Comparison of ENCODE assay signal across 8 cellular contexts in the genomic region with DNA sequence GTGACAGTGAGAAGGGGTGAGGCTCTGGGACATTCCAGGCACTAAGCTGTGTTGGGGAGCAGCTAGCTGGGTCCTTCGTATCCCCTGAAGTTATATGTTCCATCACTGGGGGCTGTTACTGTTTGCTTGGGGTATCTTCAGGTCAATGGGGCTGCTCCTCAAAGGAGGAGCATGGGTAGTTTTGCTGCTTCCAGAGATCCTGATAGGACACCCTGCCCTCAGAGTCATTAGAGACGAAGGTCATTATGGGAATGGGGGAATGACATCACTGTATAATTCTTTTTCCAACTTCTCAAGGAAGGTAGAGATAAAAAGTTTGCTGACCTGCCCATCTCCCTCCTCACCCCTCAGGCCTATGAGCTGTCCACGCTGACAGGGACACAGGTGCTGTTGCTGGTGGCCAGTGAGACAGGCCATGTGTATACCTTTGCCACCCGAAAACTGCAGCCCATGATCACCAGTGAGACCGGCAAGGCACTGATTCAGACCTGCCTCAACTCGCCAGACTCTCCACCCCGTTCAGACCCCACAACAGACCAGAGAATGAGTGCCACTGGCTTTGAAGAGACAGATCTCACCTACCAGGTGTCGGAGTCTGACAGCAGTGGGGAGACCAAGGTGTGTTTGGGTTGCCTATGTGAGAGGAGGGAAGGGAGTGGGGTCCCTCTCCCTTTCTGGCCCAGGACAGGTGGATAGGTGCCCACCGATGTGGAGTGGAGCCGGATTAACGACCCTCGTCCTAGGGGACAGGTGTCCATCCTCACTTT. TPM values are rescaled to one million over a fixed set of nuclear protein-coding genes. Genes with fewer than 3 reads are reported as not detected.
DNase-seq lines count a peak whose midpoint lies in the region; ATAC-seq, FAIRE-seq and TF ChIP-seq lines count a peak whose summit lies in the region.

No MANE protein-coding gene starts in this region.

- H3K4me3 ChIP-seq in adrenal gland: peak overlapping the region in 1 of 4 donors; percentile 96
- peak overlapping the region; percentile 95 to 97 (median 95) for H3K4me3 ChIP-seq in HepG2 (replicated peaks in 1 of 3; ENCODE audit: insufficient read depth in 1 of 3, low read depth in 2 of 3, low read length in 3 of 3)
- peak overlapping the region; percentile 80 to 82 for H3K4me3 ChIP-seq in tibial artery

- H3K4me1 Mint-ChIP-seq in activated T-cell treated with anti-CD3 and anti-CD28 coated beads, Interleukin-2, amount 50 U/mL, for 72 hours (ENCODE audit: low read depth): peaks cover 49% of the 10 kb centered on the region

- in situ Hi-C loops in HepG2 (cut with HindIII; ENCODE audit: extremely low pct_ligation_motif_present, low pct_unique_long_range_greater_than_20kb): no loop called here

- POLR2A ChIA-PET in HepG2 (lab: Yijun Ruan, JAX): interaction anchor here (1.0 to 1.9 kb wide), 21 partner anchors 9 to 456 kb away, joined by 3 to 13 read pairs (median 5); partner anchors contain the start of genes ABCC10, CUL7, CUL9 and DNPH1

- TF ChIP-seq CTCF in adrenal gland (IDR thresholded peaks at IDR 0.05): no peak
- no peak for TF ChIP-seq CTCF in HepG2 (CRISPR knock-in tag; IDR thresholded peaks at IDR 0.05)
- TF ChIP-seq CTCF in tibial artery (IDR thresholded peaks at IDR 0.05): no peak

- CTCF ChIA-PET in HepG2 (lab: Yijun Ruan, JAX; ENCODE audit: low intra/inter-chr PET ratio, low total read pairs): no interaction called here

- H3K27ac Mint-ChIP-seq in activated T-cell treated with anti-CD3 and anti-CD28 coated beads, Interleukin-2, amount 50 U/mL, for 72 hours: peak overlapping the region; percentile 70

- H3K27ac ChIP-seq in adrenal gland: peak overlapping the region; percentile 78 to 96 (median 89)
- H3K27ac ChIP-seq in HepG2 (ENCODE audit: extremely low read length, insufficient read depth, low read length): peak overlapping the region; percentile 57
- H3K27ac ChIP-seq in tibial artery: peak overlapping the region; percentile 92 to 96

- no peak for ATAC-seq in activated T-cell treated with anti-CD3 and anti-CD28 coated beads, Interleukin-2, amount 50 U/mL, for 72 hours (replicated peaks in 1 of 2)
- ATAC-seq in HepG2 (no peak), GM21447 (IDR thresholded peaks at IDR 0.05; ENCODE audit: unreplicated experiment) (no peak), esophagus mucosa (no peak)

- no peaks in the 10 kb centered on the region for H3K27me3 Mint-ChIP-seq in activated T-cell treated with anti-CD3 and anti-CD28 coated beads, Interleukin-2, amount 50 U/mL, for 72 hours (ENCODE audit: low read depth)

- DNase-seq in activated T-cell treated with anti-CD3 and anti-CD28 coated beads, Interleukin-2, amount 50 U/mL, for 72 hours: peak in 1 of 2 donors; percentile 29
- DNase-seq in activated T-cell treated with anti-CD3 and anti-CD28 coated beads, Interleukin-2, amount 50 U/mL, for 1 hour: no peak
- DNase-seq in adrenal gland: peak in 4 of 7 donors; percentile 24 to 61 (median 41)
- no peak for DNase-seq in HepG2 (ENCODE audit: low spot score)
- no peak for DNase-seq in tibial artery
- no peak for DNase-seq in SHP77 treated with DMSO at 0.1 percent for 48 hours (lab: John Stamatoyannopoulos, UW)

- 47 to 63% (median 50%) methylated on average over 10 to 12 of the region's 12 CpGs for WGBS in adrenal gland, 4 donors
- WGBS in HepG2 (ENCODE audit: low lambda C conversion rate): 88% methylated on average over 7 of the region's 12 CpGs

- peak overlapping the region; percentile 89 to 94 for H3K4me3 Mint-ChIP-seq in activated T-cell treated with anti-CD3 and anti-CD28 coated beads, Interleukin-2, amount 50 U/mL, for 72 hours

- no peak for TF ChIP-seq RAD21 in HepG2 (CRISPR knock-in tag; IDR thresholded peaks at IDR 0.05)

- H2AFZ ChIP-seq in HepG2 (ENCODE audit: low read length): no peak overlapping the region

- peak overlapping the region; percentile 96 for H3K9ac ChIP-seq in HepG2 (ENCODE audit: insufficient read depth, low read depth, low read length)

- peaks cover 36% of the 10 kb centered on the region for H3K79me2 ChIP-seq in HepG2 (ENCODE audit: insufficient read depth, low read length)

- H3K27me3 ChIP-seq in adrenal gland (no peaks in the 10 kb centered on the region), HepG2 (ENCODE audit: control insufficient read depth in 1 of 2, insufficient read depth in 2 of 2, low read length in 2 of 2) (no peaks in the 10 kb centered on the region; a peak in 1 of 5 replicates), tibial artery (no peaks in the 10 kb centered on the region)

- no peak for TF ChIP-seq POLR2A in adrenal gland (IDR thresholded peaks at IDR 0.05)
- peak in 1 of 2 experiments; percentile 56; a peak in 2 of 4 replicates for TF ChIP-seq POLR2A in HepG2 (IDR thresholded peaks at IDR 0.05; ENCODE audit: insufficient read depth in 1 of 2, low read depth in 2 of 2, low read length in 2 of 2)

- H3K36me3 ChIP-seq in adrenal gland (replicated peaks in 1 of 2) (peaks cover 0 to 40% of the 10 kb centered on the region in 2 donors), HepG2 (replicated peaks in 1 of 2; ENCODE audit: control insufficient read depth in 1 of 2, insufficient read depth in 2 of 2, low read length in 2 of 2) (peaks cover 20 to 32% of the 10 kb centered on the region in 2 experiments), tibial artery (peaks cover 26 to 34% (median 33%) of the 10 kb centered on the region in 3 donors)

- BruUV-seq in HepG2 (replicated peaks; lab: Mats Ljungman, UMichigan): no TSS peak

- TF ChIP-seq EP300 in HepG2 (IDR thresholded peaks at IDR 0.05; ENCODE audit: low read depth in 2 of 2, low read length in 2 of 2) (no peak), HepG2 (CRISPR knock-in tag; IDR thresholded peaks at IDR 0.05; ENCODE audit: borderline replicate concordance) (no peak)

- H3K9me3 ChIP-seq in adrenal gland (replicated peaks in 1 of 3): no peaks in the 10 kb centered on the region
- no peaks in the 10 kb centered on the region for H3K9me3 ChIP-seq in HepG2 (ENCODE audit: low read length)
- H3K9me3 ChIP-seq in tibial artery: no peaks in the 10 kb centered on the region

- peaks cover 32% of the 10 kb centered on the region for H4K20me1 ChIP-seq in HepG2 (ENCODE audit: insufficient read depth, low read length)

- peak overlapping the region; percentile 95 for H3K4me2 ChIP-seq in HepG2 (ENCODE audit: low read depth, low read length)

- H3K4me1 ChIP-seq in adrenal gland (replicated peaks in 1 of 2) (peaks cover 27 to 39% of the 10 kb centered on the region in 2 donors), HepG2 (ENCODE audit: insufficient read depth, low read length) (peaks cover 37% of the 10 kb centered on the region), tibial artery (peaks cover 0 to 41% (median 32%) of the 10 kb centered on the region in 4 donors)

- no peak for FAIRE-seq in HepG2 (lab: Jason Lieb, UNC)

- H3K36me3 Mint-ChIP-seq in activated T-cell treated with anti-CD3 and anti-CD28 coated beads, Interleukin-2, amount 50 U/mL, for 72 hours (ENCODE audit: insufficient read depth in 2 of 2): peaks cover 9 to 29% of the 10 kb centered on the region in 2 donors

- no peaks in the 10 kb centered on the region for H3K9me3 Mint-ChIP-seq in activated T-cell treated with anti-CD3 and anti-CD28 coated beads, Interleukin-2, amount 50 U/mL, for 72 hours

- intact Hi-C loops in adrenal gland (cut with DNase I): no loop called here
- intact Hi-C loops in HepG2 (cut with micrococcal nuclease; ENCODE audit: unreplicated experiment): loop anchor here (1.0 to 5.0 kb wide), 3 partner anchors 9 to 454 kb away; partner anchors contain the start of genes CUL9, DNPH1 and GTPBP2
- intact Hi-C loops in tibial artery (cut with DNase I; ENCODE audit: low total_unique reads): no loop called here

RNA-seq across cellular contexts. Expression of gene SRF, which starts 2.6 kb away (rescaled TPM):
- 10 to 100 TPM; 44.2 to 46.1 TPM for total RNA-seq in activated T-cell treated with anti-CD3 and anti-CD28 coated beads, Interleukin-2, amount 50 U/mL, for 72 hours
- total RNA-seq in adrenal gland: 10 to 100 TPM; 21.7 to 30.9 (median 25.4) TPM
- polyA plus RNA-seq in adrenal gland: 10 to 100 TPM; 12.6 to 23.3 (median 22.4) TPM
- total RNA-seq in HepG2 (2016; rRNA removed; fragmentation: Illumina TruSeq; extraction: Trizol): 21.0 and 25.5 TPM in 2 replicates
- 4.5 and 4.8 TPM in 2 replicates for total RNA-seq in HepG2 (2016; cell fraction: cytosol; rRNA removed; fragmentation: Illumina TruSeq; extraction: Trizol; ENCODE audit: low read depth)
- total RNA-seq in HepG2 (2016; cell fraction: insoluble cytoplasmic fraction; rRNA removed; fragmentation: Illumina TruSeq; extraction: Trizol): 19.0 and 26.0 TPM in 2 replicates
- 20.6 and 21.0 TPM in 2 replicates for total RNA-seq in HepG2 (2016; cell fraction: membrane; rRNA removed; fragmentation: Illumina TruSeq; extraction: Trizol)
- 15.5 and 17.7 TPM in 2 replicates for total RNA-seq in HepG2 (2016; cell fraction: nucleus; rRNA removed; fragmentation: Illumina TruSeq; extraction: Trizol)
- polyA plus RNA-seq in HepG2 (2011; rRNA removed): 44.1 and 45.7 TPM in 2 replicates
- polyA plus RNA-seq in HepG2 (2011; cell fraction: cytosol; rRNA removed): 30.8 and 42.8 TPM in 2 replicates
- polyA plus RNA-seq in HepG2 (2011; cell fraction: nucleus; rRNA removed): 50.7 and 72.8 TPM in 2 replicates
- polyA plus RNA-seq in HepG2 (2012): 18.6 and 23.1 TPM in 2 replicates
- 5.2 and 5.4 TPM in 2 replicates for polyA plus RNA-seq in HepG2 (2016; cell fraction: cytosol; fragmentation: Illumina TruSeq; extraction: Trizol; ENCODE audit: low read depth)
- 26.4 and 31.7 TPM in 2 replicates for polyA plus RNA-seq in HepG2 (2016; cell fraction: insoluble cytoplasmic fraction; fragmentation: Illumina TruSeq; extraction: Trizol; ENCODE audit: low read depth)
- 19.0 and 19.4 TPM in 2 replicates for polyA plus RNA-seq in HepG2 (2016; cell fraction: membrane; fragmentation: Illumina TruSeq; extraction: Trizol; ENCODE audit: low read depth)
- polyA plus RNA-seq in HepG2 (2016; cell fraction: nucleus; fragmentation: Illumina TruSeq; extraction: Trizol; ENCODE audit: insufficient read depth, low read depth): 33.8 and 35.3 TPM in 2 replicates
- 59.4 and 75.9 TPM in 2 replicates for polyA minus RNA-seq in HepG2 (2011; rRNA and poly(A)+ RNA removed; ENCODE audit: low replicate concordance)
- 19.9 and 20.3 TPM in 2 replicates for polyA minus RNA-seq in HepG2 (2011; cell fraction: cytosol; rRNA and poly(A)+ RNA removed)
- polyA minus RNA-seq in HepG2 (2011; cell fraction: nucleus; rRNA and poly(A)+ RNA removed): 20.2 and 21.3 TPM in 2 replicates
- total RNA-seq in esophagus mucosa: 19.3 TPM

RNA-seq across cellular contexts. Expression of gene CUL9, which starts 8.3 kb away (rescaled TPM):
- total RNA-seq in activated T-cell treated with anti-CD3 and anti-CD28 coated beads, Interleukin-2, amount 50 U/mL, for 72 hours: 10 to 100 TPM; 60.7 to 62.0 TPM
- 10 to 100 TPM; 23.3 to 49.3 (median 33.8) TPM for total RNA-seq in adrenal gland
- 100 to 1,000 TPM in 1 of 3 donors, 10 to 100 TPM in 2; 13.3 to 195 (median 97.5) TPM for polyA plus RNA-seq in adrenal gland
- total RNA-seq in HepG2 (2016; rRNA removed; fragmentation: Illumina TruSeq; extraction: Trizol): 10.5 and 11.4 TPM in 2 replicates
- total RNA-seq in HepG2 (2016; cell fraction: cytosol; rRNA removed; fragmentation: Illumina TruSeq; extraction: Trizol; ENCODE audit: low read depth): 2.5 and 3.7 TPM in 2 replicates
- 8.8 and 14.5 TPM in 2 replicates for total RNA-seq in HepG2 (2016; cell fraction: insoluble cytoplasmic fraction; rRNA removed; fragmentation: Illumina TruSeq; extraction: Trizol)
- total RNA-seq in HepG2 (2016; cell fraction: membrane; rRNA removed; fragmentation: Illumina TruSeq; extraction: Trizol): 3.3 and 4.2 TPM in 2 replicates
- total RNA-seq in HepG2 (2016; cell fraction: nucleus; rRNA removed; fragmentation: Illumina TruSeq; extraction: Trizol): 18.4 and 18.7 TPM in 2 replicates
- 13.7 and 15.3 TPM in 2 replicates for polyA plus RNA-seq in HepG2 (2011; rRNA removed)
- polyA plus RNA-seq in HepG2 (2011; cell fraction: cytosol; rRNA removed): 4.9 and 5.0 TPM in 2 replicates
- polyA plus RNA-seq in HepG2 (2011; cell fraction: nucleus; rRNA removed): 123 and 139 TPM in 2 replicates
- 9.9 and 12.7 TPM in 2 replicates for polyA plus RNA-seq in HepG2 (2012)
- polyA plus RNA-seq in HepG2 (2016; cell fraction: cytosol; fragmentation: Illumina TruSeq; extraction: Trizol; ENCODE audit: low read depth): 1.2 and 1.5 TPM in 2 replicates
- 6.8 and 7.5 TPM in 2 replicates for polyA plus RNA-seq in HepG2 (2016; cell fraction: insoluble cytoplasmic fraction; fragmentation: Illumina TruSeq; extraction: Trizol; ENCODE audit: low read depth)
- 1.9 and 2.7 TPM in 2 replicates for polyA plus RNA-seq in HepG2 (2016; cell fraction: membrane; fragmentation: Illumina TruSeq; extraction: Trizol; ENCODE audit: low read depth)
- 44.2 and 47.7 TPM in 2 replicates for polyA plus RNA-seq in HepG2 (2016; cell fraction: nucleus; fragmentation: Illumina TruSeq; extraction: Trizol; ENCODE audit: insufficient read depth, low read depth)
- 19.3 and 22.3 TPM in 2 replicates for polyA minus RNA-seq in HepG2 (2011; rRNA and poly(A)+ RNA removed; ENCODE audit: low replicate concordance)
- polyA minus RNA-seq in HepG2 (2011; cell fraction: cytosol; rRNA and poly(A)+ RNA removed): 4.7 and 5.5 TPM in 2 replicates
- 30.8 and 32.9 TPM in 2 replicates for polyA minus RNA-seq in HepG2 (2011; cell fraction: nucleus; rRNA and poly(A)+ RNA removed)
- total RNA-seq in esophagus mucosa: 23.6 TPM

RNA-seq across cellular contexts. Expression of gene DNPH1, which starts 55.6 kb away (rescaled TPM):
- 10 to 100 TPM; 38.3 to 42.3 TPM for total RNA-seq in activated T-cell treated with anti-CD3 and anti-CD28 coated beads, Interleukin-2, amount 50 U/mL, for 72 hours
- total RNA-seq in adrenal gland (100 to 1,000 TPM in 6 of 8 donors, 10 to 100 TPM in 2; 57.2 to 229 (median 148) TPM), HepG2 (2016; rRNA removed; fragmentation: Illumina TruSeq; extraction: Trizol) (75.0 and 75.1 TPM in 2 replicates), esophagus mucosa (40.2 TPM)
- polyA plus RNA-seq in adrenal gland (100 to 1,000 TPM in 1 of 3 donors, 10 to 100 TPM in 2; 33.7 to 143 (median 95.1) TPM), HepG2 (2011; rRNA removed) (56.5 and 65.8 TPM in 2 replicates)
- total RNA-seq in HepG2 (2016; cell fraction: cytosol; rRNA removed; fragmentation: Illumina TruSeq; extraction: Trizol; ENCODE audit: low read depth): 50.9 and 56.3 TPM in 2 replicates
- total RNA-seq in HepG2 (2016; cell fraction: insoluble cytoplasmic fraction; rRNA removed; fragmentation: Illumina TruSeq; extraction: Trizol): 75.1 and 81.5 TPM in 2 replicates
- total RNA-seq in HepG2 (2016; cell fraction: membrane; rRNA removed; fragmentation: Illumina TruSeq; extraction: Trizol): 52.3 and 60.5 TPM in 2 replicates
- 31.4 and 33.7 TPM in 2 replicates for total RNA-seq in HepG2 (2016; cell fraction: nucleus; rRNA removed; fragmentation: Illumina TruSeq; extraction: Trizol)
- 106 and 143 TPM in 2 replicates for polyA plus RNA-seq in HepG2 (2011; cell fraction: cytosol; rRNA removed)
- polyA plus RNA-seq in HepG2 (2011; cell fraction: nucleus; rRNA removed): 62.4 and 67.4 TPM in 2 replicates
- polyA plus RNA-seq in HepG2 (2012): 43.1 and 47.9 TPM in 2 replicates
- 62.6 and 68.8 TPM in 2 replicates for polyA plus RNA-seq in HepG2 (2016; cell fraction: cytosol; fragmentation: Illumina TruSeq; extraction: Trizol; ENCODE audit: low read depth)
- polyA plus RNA-seq in HepG2 (2016; cell fraction: insoluble cytoplasmic fraction; fragmentation: Illumina TruSeq; extraction: Trizol; ENCODE audit: low read depth): 76.7 and 82.8 TPM in 2 replicates
- 47.1 and 47.7 TPM in 2 replicates for polyA plus RNA-seq in HepG2 (2016; cell fraction: membrane; fragmentation: Illumina TruSeq; extraction: Trizol; ENCODE audit: low read depth)
- 66.2 and 72.5 TPM in 2 replicates for polyA plus RNA-seq in HepG2 (2016; cell fraction: nucleus; fragmentation: Illumina TruSeq; extraction: Trizol; ENCODE audit: insufficient read depth, low read depth)
- polyA minus RNA-seq in HepG2 (2011; rRNA and poly(A)+ RNA removed; ENCODE audit: low replicate concordance): 38.8 and 62.4 TPM in 2 replicates
- 10.5 and 15.4 TPM in 2 replicates for polyA minus RNA-seq in HepG2 (2011; cell fraction: cytosol; rRNA and poly(A)+ RNA removed)
- polyA minus RNA-seq in HepG2 (2011; cell fraction: nucleus; rRNA and poly(A)+ RNA removed): 15.3 and 16.7 TPM in 2 replicates

Comparison
In these comparisons a context has a peak if more than half of its experiments do, and no peak if none do; other contexts are left out.
1. DNase-seq: peak in adrenal gland (4 of 7); none in activated T-cell treated with anti-CD3 and anti-CD28 coated beads, Interleukin-2, amount 50 U/mL, for 1 hour (single experiment), HepG2 (single experiment), tibial artery (0 of 2) and SHP77 treated with DMSO at 0.1 percent for 48 hours (single experiment).
2. Peak in every context shown above with its lines, with median percentiles within 50 percentile points of each other: H3K27ac ChIP-seq.